Comparison of ENCODE assay signal across 15 cellular contexts in the genomic region with DNA sequence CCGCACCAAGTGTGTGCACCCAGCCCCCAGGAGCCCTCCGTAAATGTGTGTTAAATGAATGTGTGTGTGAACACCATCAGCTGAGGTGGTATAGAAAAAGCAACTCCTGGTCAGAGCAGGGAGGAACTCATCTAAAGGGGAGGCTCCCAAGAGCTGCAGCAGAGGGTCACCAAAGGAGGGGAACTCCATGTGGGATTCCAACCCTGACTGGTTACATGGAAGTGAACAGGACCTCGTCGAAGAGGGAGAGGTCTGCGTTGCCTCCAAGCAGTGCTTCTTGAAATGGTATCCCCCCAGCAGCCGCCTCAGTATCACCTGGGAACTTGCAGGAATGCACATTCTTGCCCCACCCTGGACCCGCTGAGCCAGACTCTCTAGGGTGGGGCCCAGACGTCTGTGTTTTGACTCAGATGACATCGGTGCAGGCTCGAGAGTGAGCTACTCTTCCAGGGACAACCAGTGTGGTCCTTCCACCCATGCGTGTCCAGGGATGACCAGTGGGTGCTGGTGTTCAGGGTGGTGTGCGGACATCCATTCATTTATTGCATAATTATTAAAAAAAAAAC. TPM values are rescaled to one million over a fixed set of nuclear protein-coding genes. Genes with fewer than 3 reads are reported as not detected.
DNase-seq lines count a peak whose midpoint lies in the region; ATAC-seq, FAIRE-seq and TF ChIP-seq lines count a peak whose summit lies in the region.
"Had no signal": no experiment of that assay in that cellular context is flagged by ENCODE, and none has a peak within 500 bp of the region (broad histone marks: within the 10 kb centered on the region; RNA-seq: fewer than 3 reads in every experiment).

No MANE protein-coding gene starts in this region.

- H3K27me3 Mint-ChIP-seq in natural killer cell treated with Interleukin-12 subunit alpha and Interleukin-12 subunit beta and Interleukin-15 and Interleukin-18, amount 100 ng/mL, for 72 hours, result no peaks in the 10 kb centered on the region
- H3K27me3 Mint-ChIP-seq in activated CD8-positive, alpha-beta T cell treated with anti-CD3 and anti-CD28 coated beads for 36 hours, result peaks cover 3% of the 10 kb centered on the region

- H4K20me1 ChIP-seq in keratinocyte (ENCODE audit: control insufficient read depth, extremely low read depth, insufficient read depth, low read length), result no peaks in the 10 kb centered on the region

- CTCF ChIA-PET in A549 (lab: Yijun Ruan, JAX), result interaction anchor here (0.9 to 3.3 kb wide), 4 partner anchors 10 to 169 kb away, joined by 3 to 9 read pairs (median 4); no protein-coding TSS in a partner anchor
- CTCF ChIA-PET in activated CD8-positive, alpha-beta T cell treated with anti-CD3 and anti-CD28 coated beads for 36 hours (lab: Charles Lee), result no interaction called here

- H3K79me2 ChIP-seq in keratinocyte (ENCODE audit: control insufficient read depth, insufficient read depth, low read length), result peaks cover 3% of the 10 kb centered on the region

- no peak overlapping the region for H3K4me3 Mint-ChIP-seq in natural killer cell treated with Interleukin-12 subunit alpha and Interleukin-12 subunit beta and Interleukin-15 and Interleukin-18, amount 100 ng/mL, for 72 hours
- H3K4me3 Mint-ChIP-seq in activated CD8-positive, alpha-beta T cell treated with anti-CD3 and anti-CD28 coated beads for 36 hours, result no peak overlapping the region

- H3K9ac ChIP-seq in keratinocyte (ENCODE audit: control insufficient read depth, extremely low read depth, insufficient read depth, low read length), result no peak overlapping the region

- H3K9me3 Mint-ChIP-seq in natural killer cell treated with Interleukin-12 subunit alpha and Interleukin-12 subunit beta and Interleukin-15 and Interleukin-18, amount 100 ng/mL, for 72 hours, result no peaks in the 10 kb centered on the region
- H3K9me3 Mint-ChIP-seq in activated CD8-positive, alpha-beta T cell treated with anti-CD3 and anti-CD28 coated beads for 36 hours, result no peaks in the 10 kb centered on the region

- in situ Hi-C loops in KBM-7 (cut with MboI; ENCODE audit: low pct_unique_long_range_greater_than_20kb, low sequenced_read_pairs), result no loop called here

- H3K9me1 ChIP-seq in keratinocyte (ENCODE audit: control insufficient read depth, extremely low read depth, insufficient read depth, low read length), result no peaks in the 10 kb centered on the region

- H3K27ac ChIP-seq in A549 (peak overlapping the region in 1 of 2 experiments; percentile 28; a peak in 1 of 6 replicates), keratinocyte (ENCODE audit: control insufficient read depth, insufficient read depth, low read length) (no peak overlapping the region)
- H3K27ac ChIP-seq: Peyer's patch had no signal

- TF ChIP-seq RAD21 in A549 (conservative IDR thresholded peaks at IDR 0.05 in 1 of 2, IDR thresholded peaks at IDR 0.05 in 1 of 2) (no peak), Ishikawa (IDR thresholded peaks at IDR 0.05; ENCODE audit: low read depth) (no peak; the same call in 1 of the 2 replicates)

- H3K36me3 ChIP-seq in keratinocyte (ENCODE audit: control insufficient read depth in 2 of 2, extremely low read depth in 1 of 2, insufficient read depth in 2 of 2, low read length in 2 of 2), result no peaks in the 10 kb centered on the region
- H3K36me3 ChIP-seq: Peyer's patch had no signal

- H3K27ac Mint-ChIP-seq in natural killer cell treated with Interleukin-12 subunit alpha and Interleukin-12 subunit beta and Interleukin-15 and Interleukin-18, amount 100 ng/mL, for 72 hours, result no peak overlapping the region
- no peak overlapping the region for H3K27ac Mint-ChIP-seq in activated CD8-positive, alpha-beta T cell treated with anti-CD3 and anti-CD28 coated beads for 36 hours

- FAIRE-seq in A549 (lab: Jason Lieb, UNC) (no peak), keratinocyte (lab: Jason Lieb, UNC) (no peak)
- FAIRE-seq: GM12878 had no signal

- H3K4me1 ChIP-seq in A549 (peaks cover 34% of the 10 kb centered on the region), keratinocyte (ENCODE audit: control insufficient read depth, extremely low read depth, insufficient read depth, low read length) (peaks cover 6% of the 10 kb centered on the region)

- dilution Hi-C loops in keratinocyte (cut with MboI; ENCODE audit: extremely low pct_ligation_motif_present, low sequenced_read_pairs), result no loop called here

- H3K9me3 ChIP-seq in A549, result no peaks in the 10 kb centered on the region
- H3K9me3 ChIP-seq in keratinocyte (ENCODE audit: control insufficient read depth, low read depth, low read length), result no peaks in the 10 kb centered on the region
- H3K9me3 ChIP-seq: Peyer's patch had no signal

- no peak overlapping the region for H3K4me3 ChIP-seq in A549
- no peak overlapping the region for H3K4me3 ChIP-seq in keratinocyte (ENCODE audit: control insufficient read depth in 2 of 3, extremely low read depth in 1 of 3, insufficient read depth in 2 of 3, low read depth in 1 of 3, low read length in 3 of 3)
- H3K4me3 ChIP-seq: GM12878, Peyer's patch had no signal

- H3K4me2 ChIP-seq in A549 (peak overlapping the region; percentile 54; the same call in 2 of the 3 replicates), keratinocyte (ENCODE audit: control insufficient read depth, extremely low read depth, insufficient read depth, low read depth, low read length) (no peak overlapping the region)

- H2AFZ ChIP-seq in keratinocyte (ENCODE audit: control insufficient read depth, low read length), result no peak overlapping the region

- no peak for TF ChIP-seq CTCF in A549 (IDR thresholded peaks at IDR 0.05)
- no peak for TF ChIP-seq CTCF in keratinocyte (optimal IDR thresholded peaks at IDR 0.05 in 1 of 3, IDR thresholded peaks at IDR 0.05 in 1 of 3, conservative IDR thresholded peaks at IDR 0.05 in 1 of 3; ENCODE audit: extremely low read depth in 1 of 3, insufficient read depth in 2 of 3, low read length in 3 of 3)
- TF ChIP-seq CTCF in activated CD8-positive, alpha-beta T cell treated with anti-CD3 and anti-CD28 coated beads for 36 hours (IDR thresholded peaks at IDR 0.05), result no peak

- POLR2A ChIA-PET in A549 (lab: Yijun Ruan, JAX), result no interaction called here
- POLR2A ChIA-PET in activated CD8-positive, alpha-beta T cell treated with anti-CD3 and anti-CD28 coated beads for 36 hours (lab: Charles Lee), result interaction anchor here (0.5 kb wide), 1 partner anchor 158 kb away, joined by 3 read pairs; no protein-coding TSS in a partner anchor

- H3K27me3 ChIP-seq in keratinocyte (ENCODE audit: control insufficient read depth, extremely low read depth, insufficient read depth, low read length), result no peaks in the 10 kb centered on the region
- H3K27me3 ChIP-seq: Peyer's patch had no signal

- no peaks in the 10 kb centered on the region for H3K36me3 Mint-ChIP-seq in natural killer cell treated with Interleukin-12 subunit alpha and Interleukin-12 subunit beta and Interleukin-15 and Interleukin-18, amount 100 ng/mL, for 72 hours
- peaks cover 2% of the 10 kb centered on the region for H3K36me3 Mint-ChIP-seq in activated CD8-positive, alpha-beta T cell treated with anti-CD3 and anti-CD28 coated beads for 36 hours (ENCODE audit: low read depth)

- 49% methylated on average over 11 of the region's 12 CpGs for WGBS in A549 (ENCODE audit: missing lambda C conversion rate)

- TF ChIP-seq EP300 in A549 (IDR thresholded peaks at IDR 0.05), result no peak
- TF ChIP-seq EP300 in Ishikawa (IDR thresholded peaks at IDR 0.05; ENCODE audit: borderline replicate concordance), result peak; percentile 71; the same call in 1 of the 2 replicates

- ATAC-seq in A549 (peak in 1 of 2 experiments; percentile 69; a peak in 3 of 6 replicates), HG03354 (IDR thresholded peaks at IDR 0.05; ENCODE audit: poor library complexity, severe bottlenecking, unreplicated experiment) (no peak)
- ATAC-seq in natural killer cell treated with Interleukin-12 subunit alpha and Interleukin-12 subunit beta and Interleukin-15 and Interleukin-18, amount 100 ng/mL, for 72 hours, result no peak
- ATAC-seq in activated CD8-positive, alpha-beta T cell treated with anti-CD3 and anti-CD28 coated beads for 36 hours, result no peak
- ATAC-seq: GM12878 had no signal

- peak in 1 of 2 experiments; percentile 66 for DNase-seq in A549 (ENCODE audit: low read depth in 1 of 2, low spot score in 1 of 2)
- peak; percentile 7 for DNase-seq in keratinocyte (ENCODE audit: low read depth, low spot score)
- peak; percentile 41 for DNase-seq in posterior vena cava (ENCODE audit: low spot score)
- DNase-seq in KBM-7, result no peak
- no peak for DNase-seq in natural killer cell treated with Interleukin-12 subunit alpha and Interleukin-12 subunit beta and Interleukin-15 and Interleukin-18, amount 100 ng/mL, for 72 hours (ENCODE audit: low spot score)
- DNase-seq in activated CD8-positive, alpha-beta T cell treated with anti-CD3 and anti-CD28 coated beads for 36 hours, result no peak
- DNase-seq: C1 segment of cervical spinal cord, Karpas-422, NCI-H187 treated with DMSO at 0.1 percent for 48 hours, NCI-H2171, NCI-H82, Peyer's patch had no signal

- TF ChIP-seq POLR2A in A549 (IDR thresholded peaks at IDR 0.05; ENCODE audit: low read length), result no peak

- intact Hi-C loops in posterior vena cava (cut with DNase I), result no loop called here
- intact Hi-C loops in activated CD8-positive, alpha-beta T cell treated with anti-CD3 and anti-CD28 coated beads for 36 hours (cut with micrococcal nuclease), result no loop called here

- peaks cover 22 to 23% of the 10 kb centered on the region in 2 donors for H3K4me1 Mint-ChIP-seq in natural killer cell treated with Interleukin-12 subunit alpha and Interleukin-12 subunit beta and Interleukin-15 and Interleukin-18, amount 100 ng/mL, for 72 hours (ENCODE audit: low read depth in 2 of 2)
- H3K4me1 Mint-ChIP-seq in activated CD8-positive, alpha-beta T cell treated with anti-CD3 and anti-CD28 coated beads for 36 hours (ENCODE audit: low read depth), result peaks cover 32% of the 10 kb centered on the region

RNA-seq across cellular contexts. Expression of a gene that starts 30.8 kb away (rescaled TPM):
- polyA plus RNA-seq in A549 (2011; rRNA removed) (6.2 and 6.9 TPM in 2 replicates), A549 (2017; fragmentation: RNase III; extraction: RNeasy Plus Mini Kit Qiagen cat#74134 plus additional on column Dnase treatment) (7.6 to 9.4 TPM (median 8.7 TPM) in 3 replicates), keratinocyte (2.9 to 7.6 TPM (median 3.0 TPM) in 3 replicates)
- 6.0 and 10.4 TPM in 2 replicates for polyA plus RNA-seq in A549 (2012; cell fraction: cytosol; rRNA removed)
- 17.4 and 20.0 TPM in 2 replicates for polyA plus RNA-seq in A549 (2012; cell fraction: nucleus; rRNA removed)
- polyA minus RNA-seq in A549 (2011; rRNA and poly(A)+ RNA removed), result 13.4 and 15.3 TPM in 2 replicates
- polyA plus RNA-seq in keratinocyte (2011; ENCODE audit: low read depth), result 4.6 TPM
- 3.8 and 4.9 TPM in 2 replicates for polyA plus RNA-seq in keratinocyte (2011; cell fraction: cytosol; rRNA removed)
- polyA plus RNA-seq in keratinocyte (2011; cell fraction: nucleus; rRNA removed), result 15.8 and 17.2 TPM in 2 replicates
- polyA plus RNA-seq in keratinocyte (2012; ENCODE audit: low replicate concordance), result 7.5 and 8.0 TPM in 2 replicates
- 9.2 to 34.7 TPM (median 10.9 TPM) in 3 replicates for polyA minus RNA-seq in keratinocyte
- 21.1 TPM for polyA minus RNA-seq in keratinocyte (2011; cell fraction: cytosol; rRNA and poly(A)+ RNA removed)
- 27.3 and 28.2 TPM in 2 replicates for polyA minus RNA-seq in keratinocyte (2011; cell fraction: nucleus; rRNA and poly(A)+ RNA removed)
- 10 to 100 TPM; 20.8 to 20.9 TPM for total RNA-seq in posterior vena cava
- 10 to 100 TPM; 11.1 to 23.6 TPM for total RNA-seq in natural killer cell treated with Interleukin-12 subunit alpha and Interleukin-12 subunit beta and Interleukin-15 and Interleukin-18, amount 100 ng/mL, for 72 hours
- 1 to 10 TPM; 4.1 to 4.8 TPM for total RNA-seq in activated CD8-positive, alpha-beta T cell treated with anti-CD3 and anti-CD28 coated beads for 36 hours

Comparison
In these comparisons a context has a peak if more than half of its experiments do, and no peak if none do; other contexts are left out.
1. DNase-seq: peak in keratinocyte (single experiment) and posterior vena cava (single experiment); none in KBM-7 (single experiment), natural killer cell treated with Interleukin-12 subunit alpha and Interleukin-12 subunit beta and Interleukin-15 and Interleukin-18, amount 100 ng/mL, for 72 hours (single experiment) and activated CD8-positive, alpha-beta T cell treated with anti-CD3 and anti-CD28 coated beads for 36 hours (single experiment).